ENCODE assay signal across 8 cellular contexts in the genomic region with DNA sequence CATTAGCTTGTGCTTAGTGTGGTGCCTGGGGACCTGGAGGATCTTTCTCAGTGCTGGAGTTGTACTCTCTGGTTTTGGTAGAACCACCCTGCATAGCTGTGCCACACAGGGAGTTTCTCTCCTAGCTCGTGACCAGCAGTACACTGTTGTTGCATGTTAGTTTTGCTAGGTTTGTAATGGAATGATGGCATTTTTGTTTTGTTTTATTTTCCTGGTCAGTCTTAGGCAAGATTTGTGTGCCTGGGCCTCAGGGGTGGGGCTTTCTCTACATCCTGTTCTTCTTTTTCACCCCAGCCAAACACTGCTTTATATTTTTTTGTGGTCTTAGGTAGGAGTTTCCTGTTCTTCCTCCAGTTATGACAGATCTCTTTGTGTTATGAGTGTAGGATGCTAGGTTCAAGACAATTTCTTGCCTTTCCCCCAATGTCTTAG.
DNase-seq lines count a peak whose midpoint lies in the region; ATAC-seq, FAIRE-seq and TF ChIP-seq lines count a peak whose summit lies in the region.

No MANE protein-coding gene starts in this region.

- ATAC-seq in GM21423 (IDR thresholded peaks at IDR 0.05; ENCODE audit: unreplicated experiment), result peak; percentile 87
- ATAC-seq in HG03575 (IDR thresholded peaks at IDR 0.05; ENCODE audit: extremely low read depth, insufficient number of reproducible peaks, low FRiP score, unreplicated experiment), result peak; percentile 85
- ATAC-seq in central memory CD8-positive, alpha-beta T cell (replicated peaks; ENCODE audit: extremely low read depth, poor library complexity, severe bottlenecking), result peak; percentile 62

- TF ChIP-seq CTCF in GM10266 (IDR thresholded peaks at IDR 0.05; ENCODE audit: control insufficient read depth, insufficient read depth, low read depth, missing control alignments) (no peak), stomach (IDR thresholded peaks at IDR 0.05) (no peak)

- peak overlapping the region; percentile 33 for H3K27ac Mint-ChIP-seq in central memory CD8-positive, alpha-beta T cell (ENCODE audit: low read depth)

- no peak overlapping the region for H3K27ac ChIP-seq in stomach

- no peak overlapping the region for H3K4me3 ChIP-seq in stomach

- no peaks in the 10 kb centered on the region for H3K27me3 Mint-ChIP-seq in central memory CD8-positive, alpha-beta T cell

- H3K4me1 Mint-ChIP-seq in central memory CD8-positive, alpha-beta T cell, result peaks cover 16% of the 10 kb centered on the region

- DNase-seq in GM10266 (ENCODE audit: extremely low spot score), result peak; percentile 19
- DNase-seq in central memory CD8-positive, alpha-beta T cell (ENCODE audit: low spot score in 2 of 2), result no peak
- no peak for DNase-seq in RCC 7860 (ENCODE audit: low spot score)
- DNase-seq in ureter (ENCODE audit: low spot score), result no peak
- no peak for DNase-seq in stomach
- DNase-seq in midbrain (lab: John Stamatoyannopoulos, UW), result no peak

- peaks cover 0 to 9% (median 0%) of the 10 kb centered on the region in 4 donors for H3K9me3 ChIP-seq in stomach

- H3K27me3 ChIP-seq in stomach, result no peaks in the 10 kb centered on the region

- H3K9me3 Mint-ChIP-seq in central memory CD8-positive, alpha-beta T cell, result peaks cover 7% of the 10 kb centered on the region

- no peak for TF ChIP-seq EP300 in stomach (IDR thresholded peaks at IDR 0.05)

- FAIRE-seq in RCC 7860 (lab: Jason Lieb, UNC), result no peak

- no peaks in the 10 kb centered on the region for H3K4me1 ChIP-seq in stomach

- no peaks in the 10 kb centered on the region for H3K36me3 ChIP-seq in stomach

- 72 to 85% (median 83%) methylated on average over 1 of the region's 1 CpG for WGBS in stomach, 5 donors

- TF ChIP-seq POLR2A in stomach (IDR thresholded peaks at IDR 0.05), result no peak

- H3K36me3 Mint-ChIP-seq in central memory CD8-positive, alpha-beta T cell (ENCODE audit: insufficient read depth), result peaks cover 3% of the 10 kb centered on the region

- intact Hi-C loops in stomach (cut with DNase I; ENCODE audit: low total_unique reads), result no loop called here

- peak overlapping the region; percentile 38 for H3K4me3 Mint-ChIP-seq in central memory CD8-positive, alpha-beta T cell
